ENCODE assay signal across 20 cellular contexts in the genomic region with DNA sequence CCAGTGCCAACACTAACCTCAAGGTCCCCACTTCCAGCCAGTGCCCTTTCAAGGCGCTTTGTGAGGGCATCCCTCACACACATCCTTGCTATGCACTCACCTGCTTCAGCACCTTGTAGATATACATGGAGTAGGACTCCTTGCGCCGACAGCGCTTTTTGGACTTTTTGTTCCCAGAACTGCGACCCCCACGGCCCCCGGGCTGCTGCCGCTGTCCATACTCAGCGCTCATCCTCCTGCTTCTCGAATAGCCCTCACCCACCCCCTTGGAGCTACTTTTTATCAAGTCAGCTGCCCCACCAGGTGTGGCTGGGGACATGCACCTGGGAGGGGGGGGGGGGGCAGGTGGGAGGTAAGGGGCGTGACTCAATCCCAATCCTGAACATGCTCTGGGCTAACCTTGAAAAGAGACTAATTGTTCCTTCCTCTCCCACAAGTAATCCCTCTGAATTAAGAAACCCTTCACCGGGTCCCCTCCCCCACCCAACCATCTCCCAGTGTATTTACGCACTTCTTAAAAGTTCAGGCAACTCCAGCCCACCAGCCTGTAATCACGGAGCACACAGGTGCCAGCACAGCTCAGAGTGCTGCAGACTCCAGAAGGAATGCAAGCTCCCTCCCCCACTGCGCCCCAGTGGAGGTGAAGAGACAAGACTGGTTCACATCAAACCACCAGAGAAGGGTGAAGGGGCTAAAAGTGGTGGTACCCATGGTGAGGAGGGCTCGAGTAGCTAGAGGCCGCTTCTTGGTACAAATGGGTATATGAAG. TPM values are rescaled to one million over a fixed set of nuclear protein-coding genes. Genes with fewer than 3 reads are reported as not detected.
"Had no signal": no experiment of that assay in that cellular context is flagged by ENCODE, and none has a peak within 500 bp of the region (broad histone marks: within the 10 kb centered on the region; RNA-seq: fewer than 3 reads in every experiment).

TSS of gene H2BK1 (minus strand) at position 402 of the 768 bp plus-strand sequence. CDS start at position 232, 170 bp downstream.

- ATAC-seq: activated T-cell treated with anti-CD3 and anti-CD28 coated beads, Interleukin-2, amount 50 U/mL, for 4 hours; left lung; natural killer cell treated with Interleukin-12 subunit alpha and Interleukin-12 subunit beta and Interleukin-15 and Interleukin-18, amount 100 ng/mL, for 72 hours; pancreas had no signal

- H3K4me3 ChIP-seq: esophagus squamous epithelium, left lung, pancreas, transverse colon had no signal

- H3K27ac ChIP-seq: esophagus squamous epithelium, left lung, pancreas, transverse colon had no signal

- FAIRE-seq: bronchial epithelial cell, endometrium, pancreas had no signal

- H3K27ac Mint-ChIP-seq: memory B cell; natural killer cell treated with Interleukin-12 subunit alpha and Interleukin-12 subunit beta and Interleukin-15 and Interleukin-18, amount 100 ng/mL, for 72 hours had no signal

- H3K9me3 Mint-ChIP-seq: activated T-cell treated with anti-CD3 and anti-CD28 coated beads, Interleukin-2, amount 50 U/mL, for 4 hours; memory B cell; natural killer cell treated with Interleukin-12 subunit alpha and Interleukin-12 subunit beta and Interleukin-15 and Interleukin-18, amount 100 ng/mL, for 72 hours had no signal

- H3K27me3 ChIP-seq: pancreas had no signal

- H3K4me3 Mint-ChIP-seq: activated T-cell treated with anti-CD3 and anti-CD28 coated beads, Interleukin-2, amount 50 U/mL, for 4 hours; memory B cell; natural killer cell treated with Interleukin-12 subunit alpha and Interleukin-12 subunit beta and Interleukin-15 and Interleukin-18, amount 100 ng/mL, for 72 hours had no signal

- H3K9me3 ChIP-seq: esophagus squamous epithelium, left lung, pancreas, transverse colon had no signal

- H3K4me1 ChIP-seq: esophagus squamous epithelium, left lung, pancreas, transverse colon had no signal

- DNase-seq: activated CD4-positive, alpha-beta T cell treated with anti-CD3 and anti-CD28 coated beads, Interleukin-2, amount 50 U/mL, for 4 hours; activated CD4-positive, CD25-positive, alpha-beta regulatory T cell treated with anti-CD3 and anti-CD28 coated beads, Interleukin-2, amount 50 U/mL, for 72 hours; activated gamma-delta T cell treated with Interleukin-2 at 50 U/mL for 16 hours; activated T-cell treated with anti-CD3 and anti-CD28 coated beads, Interleukin-2, amount 50 U/mL, for 4 hours; aorta; esophagus squamous epithelium; foreskin fibroblast; islet precursor cell; left lung; pancreas; retina; transverse colon had no signal

RNA-seq across cellular contexts. Expression of gene H2BK1, which starts in this region (rescaled TPM):
- total RNA-seq: activated T-cell treated with anti-CD3 and anti-CD28 coated beads, Interleukin-2, amount 50 U/mL, for 4 hours; bronchial epithelial cell; chondrocyte; dermis microvascular lymphatic vessel endothelial cell; esophagus squamous epithelium; left lung; natural killer cell treated with Interleukin-12 subunit alpha and Interleukin-12 subunit beta and Interleukin-15 and Interleukin-18, amount 100 ng/mL, for 72 hours; pancreas; skeletal muscle tissue; subcutaneous adipose tissue; transverse colon had no signal
- polyA plus RNA-seq: aorta, pancreas had no signal
